6 cellular contexts compared by ENCODE assay signal in genomic region chr18:50953822-50954221, GRCh38.
"Had no signal": no experiment of that assay in that cellular context is flagged by ENCODE, and none has a peak within 500 bp of the region (broad histone marks: within the 10 kb centered on the region; RNA-seq: fewer than 3 reads in every experiment).

No MANE protein-coding gene starts in this region.

- DNase-seq: H9, HCEC 1CT, KG1 had no signal

- FAIRE-seq: H1, H54, HTR-8/SVneo had no signal
